ENCODE assay signal across 1 cellular context in genomic region chr15:85582076-85582718, GRCh38.
A peak's percentile ranks its signal among the peaks of the same experiment; 100 is the strongest.
TF ChIP-seq lines count a peak whose summit lies in the region.

No MANE protein-coding gene starts in this region.

TF ChIP-seq in GM12878, 131 proteins besides CTCF, POLR2A, EP300 and RAD21 (continued from another document):
- TF ChIP-seq USF1 (IDR thresholded peaks at IDR 0.05; ENCODE audit: borderline replicate concordance, extremely low read length, insufficient read depth, low read depth, low read length) (no peak), ATF7 (IDR thresholded peaks at IDR 0.05; ENCODE audit: low read depth) (peak; percentile 49; the same call in 1 of the 2 replicates), MAX (IDR thresholded peaks at IDR 0.05; ENCODE audit: low read depth, low read length) (no peak), NBN (IDR thresholded peaks at IDR 0.05) (peak; percentile 32; the same call in 1 of the 2 replicates), MTA2 (IDR thresholded peaks at IDR 0.05; ENCODE audit: low read depth) (no peak), E4F1 (IDR thresholded peaks at IDR 0.05; ENCODE audit: borderline replicate concordance, partially characterized antibody) (no peak), BCL11A (IDR thresholded peaks at IDR 0.05; ENCODE audit: low read depth, low read length) (peak; percentile 26; the same call in 1 of the 2 replicates), RUNX3 (IDR thresholded peaks at IDR 0.05; ENCODE audit: low read length) (peak; percentile 87), NFIC (IDR thresholded peaks at IDR 0.05; ENCODE audit: low read depth, low read length) (peak; percentile 78), CEBPB (IDR thresholded peaks at IDR 0.05; ENCODE audit: borderline replicate concordance in 1 of 2, low read depth in 2 of 2, low read length in 2 of 2) (no peak), ZNF622 (IDR thresholded peaks at IDR 0.05) (no peak), CBFB (IDR thresholded peaks at IDR 0.05; ENCODE audit: low read depth) (peak; percentile 55; the same call in 1 of the 2 replicates), CHD1 (IDR thresholded peaks at IDR 0.05; ENCODE audit: low read depth, low read length) (0 out of 2 replicates have a peak, but pooled peaks have one; percentile 50), ATF2 (IDR thresholded peaks at IDR 0.05; ENCODE audit: low read length) (peak; percentile 77), TAF1 (IDR thresholded peaks at IDR 0.05; ENCODE audit: borderline replicate concordance, low read depth, low read length) (no peak)
